In the genomic region with DNA sequence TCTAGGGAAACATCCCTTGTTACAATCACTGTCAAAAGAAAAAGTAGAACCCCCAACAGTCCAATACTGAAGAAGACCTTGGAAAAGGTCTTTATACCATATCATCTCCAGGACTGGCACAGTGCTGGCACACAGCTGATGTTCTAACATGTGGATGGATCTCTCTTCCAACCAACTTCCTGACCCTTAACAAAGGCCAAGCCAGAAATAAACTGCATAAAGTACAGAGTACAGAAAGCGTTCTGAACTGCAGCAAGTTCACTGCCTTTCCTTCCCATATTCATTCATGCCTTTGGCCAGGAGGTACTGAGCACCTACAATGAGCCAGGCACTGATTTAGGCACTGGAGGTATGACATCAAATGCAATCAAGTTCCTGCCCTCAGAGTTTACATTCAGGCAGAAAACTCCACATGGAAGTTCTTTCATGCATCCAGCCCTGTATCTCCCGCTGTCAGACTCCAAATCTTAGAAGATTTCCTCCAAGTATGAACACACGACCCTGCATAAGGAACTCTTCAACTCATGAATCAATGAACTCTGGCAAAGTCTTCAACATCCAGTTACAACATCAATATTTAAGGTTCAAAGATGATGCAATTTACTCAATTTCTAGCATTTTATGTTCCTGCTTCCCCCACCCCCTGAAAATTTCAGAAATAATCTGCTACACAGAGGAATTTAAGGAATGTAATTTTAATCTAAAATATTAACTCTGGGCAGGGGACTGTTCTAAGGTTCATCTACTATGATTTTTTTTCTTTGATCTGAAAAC, we compare ENCODE assay signal across 1 cellular context.
TF ChIP-seq lines count a peak whose summit lies in the region.

No MANE protein-coding gene starts in this region.

TF ChIP-seq in A549, 52 proteins besides CTCF, POLR2A, EP300 and RAD21 (continued from another document):
- TF ChIP-seq, protein P1, sequence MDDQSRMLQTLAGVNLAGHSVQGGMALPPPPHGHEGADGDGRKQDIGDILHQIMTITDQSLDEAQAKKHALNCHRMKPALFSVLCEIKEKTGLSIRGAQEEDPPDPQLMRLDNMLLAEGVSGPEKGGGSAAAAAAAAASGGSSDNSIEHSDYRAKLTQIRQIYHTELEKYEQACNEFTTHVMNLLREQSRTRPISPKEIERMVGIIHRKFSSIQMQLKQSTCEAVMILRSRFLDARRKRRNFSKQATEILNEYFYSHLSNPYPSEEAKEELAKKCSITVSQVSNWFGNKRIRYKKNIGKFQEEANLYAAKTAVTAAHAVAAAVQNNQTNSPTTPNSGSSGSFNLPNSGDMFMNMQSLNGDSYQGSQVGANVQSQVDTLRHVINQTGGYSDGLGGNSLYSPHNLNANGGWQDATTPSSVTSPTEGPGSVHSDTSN (IDR thresholded peaks at IDR 0.05) = no peak
- no peak for TF ChIP-seq POLR2AphosphoS2 (conservative IDR thresholded peaks at IDR 0.05; ENCODE audit: low read length)
- no peak for TF ChIP-seq TFCP2L1 (CRISPR knock-in tag; IDR thresholded peaks at IDR 0.05)
- TF ChIP-seq FOSB (CRISPR knock-in tag; IDR thresholded peaks at IDR 0.05) = no peak
- no peak for TF ChIP-seq CEBPB (IDR thresholded peaks at IDR 0.05)
- TF ChIP-seq RARB (CRISPR knock-in tag; IDR thresholded peaks at IDR 0.05) = no peak
- TF ChIP-seq, protein P2, sequence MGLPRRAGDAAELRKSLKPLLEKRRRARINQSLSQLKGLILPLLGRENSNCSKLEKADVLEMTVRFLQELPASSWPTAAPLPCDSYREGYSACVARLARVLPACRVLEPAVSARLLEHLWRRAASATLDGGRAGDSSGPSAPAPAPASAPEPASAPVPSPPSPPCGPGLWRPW (IDR thresholded peaks at IDR 0.05) = no peak
TF ChIP-seq in A549: peak in this region for 0.
